ENCODE assay signal across 1 cellular context in genomic region chr7:158955146-158955870, GRCh38.
TF ChIP-seq lines count a peak whose summit lies in the region.

No MANE protein-coding gene starts in this region.

TF ChIP-seq in HepG2, 621 proteins besides CTCF, POLR2A, EP300 and RAD21 (continued from another document):
- TF ChIP-seq ZBTB37 (CRISPR knock-in tag; IDR thresholded peaks at IDR 0.05), result no peak
